In the genomic region with DNA sequence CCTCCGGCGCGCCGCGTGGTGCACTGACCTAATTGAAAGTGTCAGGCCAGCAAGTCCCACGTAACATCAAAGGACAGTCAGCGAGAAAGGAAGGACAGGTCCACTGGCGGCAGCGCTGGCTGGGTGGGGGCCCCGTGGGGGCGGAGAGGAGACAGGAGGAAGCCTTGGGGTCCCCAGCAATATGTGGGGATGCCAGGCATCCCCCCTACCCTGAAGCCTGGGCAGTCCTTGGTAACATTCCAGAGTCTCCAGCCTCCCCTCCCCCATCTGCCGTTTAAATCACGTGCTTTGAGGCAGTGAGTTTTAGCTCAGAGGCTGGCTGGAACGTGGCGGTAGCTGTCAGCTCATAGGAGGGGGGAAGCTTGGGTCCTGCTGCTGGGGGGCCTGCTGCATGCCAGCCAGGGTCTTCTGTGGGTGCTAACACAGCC, we compare ENCODE assay signal across 13 cellular contexts.
DNase-seq lines count a peak whose midpoint lies in the region; ATAC-seq and TF ChIP-seq lines count a peak whose summit lies in the region.
"Had no signal": no experiment of that assay in that cellular context is flagged by ENCODE, and none has a peak within 500 bp of the region (broad histone marks: within the 10 kb centered on the region; RNA-seq: fewer than 3 reads in every experiment).

No MANE protein-coding gene starts in this region.

- H3K4me1 ChIP-seq in right atrium auricular region = peaks cover 0 to 37% of the 10 kb centered on the region in 2 donors

- H3K27me3 ChIP-seq in right atrium auricular region = no peaks in the 10 kb centered on the region
- H3K27me3 ChIP-seq: Peyer's patch had no signal

- H3K9me3 ChIP-seq in right atrium auricular region = no peaks in the 10 kb centered on the region
- H3K9me3 ChIP-seq: Peyer's patch had no signal

- DNase-seq in COLO668 (lab: John Stamatoyannopoulos, UW; ENCODE audit: unreplicated experiment) (peak; percentile 55), anterior cingulate cortex (lab: John Stamatoyannopoulos, UW) (peak in 39 of 58 donors; percentile 23 to 68 (median 48)), right atrium auricular region (ENCODE audit: low spot score) (no peak), nucleus accumbens (lab: John Stamatoyannopoulos, UW) (peak in 38 of 56 donors; percentile 21 to 74 (median 52)), AML-193 (lab: John Stamatoyannopoulos, UW) (no peak), Kasumi-1 (lab: John Stamatoyannopoulos, UW) (no peak), omental fat pad (ENCODE audit: low spot score) (no peak)
- DNase-seq: activated CD4-positive, alpha-beta T cell treated with anti-CD3 and anti-CD28 coated beads for 1 hour; NCI-H1105 treated with DMSO at 0.1 percent for 48 hours; occipital lobe; Peyer's patch had no signal

- H3K27ac ChIP-seq in right atrium auricular region = peak overlapping the region; percentile 77 to 81

- TF ChIP-seq CTCF in right atrium auricular region (IDR thresholded peaks at IDR 0.05) (no peak), omental fat pad (IDR thresholded peaks at IDR 0.05) (no peak)

- H3K4me3 ChIP-seq in right atrium auricular region = no peak overlapping the region
- H3K4me3 ChIP-seq: GM12878 had no signal

- peaks cover 9% of the 10 kb centered on the region for H3K36me3 ChIP-seq in right atrium auricular region
- H3K36me3 ChIP-seq: Peyer's patch had no signal

- no peak for ATAC-seq in GM18505 (IDR thresholded peaks at IDR 0.05; ENCODE audit: unreplicated experiment)
- no peak for ATAC-seq in omental fat pad (ENCODE audit: low FRiP score)
- ATAC-seq: GM12878 had no signal

- TF ChIP-seq POLR2A in GM18505 (IDR thresholded peaks at IDR 0.05; ENCODE audit: borderline replicate concordance, extremely low read depth, insufficient read depth, insufficient read length) = no peak

Comparison
In these comparisons a context has a peak if more than half of its experiments do, and no peak if none do; other contexts are left out.
1. DNase-seq: peak in COLO668 (single experiment), anterior cingulate cortex (39 of 58) and nucleus accumbens (38 of 56); none in right atrium auricular region (single experiment), AML-193 (0 of 2), Kasumi-1 (0 of 2) and omental fat pad (single experiment).